19 cellular contexts compared by ENCODE assay signal in the genomic region with DNA sequence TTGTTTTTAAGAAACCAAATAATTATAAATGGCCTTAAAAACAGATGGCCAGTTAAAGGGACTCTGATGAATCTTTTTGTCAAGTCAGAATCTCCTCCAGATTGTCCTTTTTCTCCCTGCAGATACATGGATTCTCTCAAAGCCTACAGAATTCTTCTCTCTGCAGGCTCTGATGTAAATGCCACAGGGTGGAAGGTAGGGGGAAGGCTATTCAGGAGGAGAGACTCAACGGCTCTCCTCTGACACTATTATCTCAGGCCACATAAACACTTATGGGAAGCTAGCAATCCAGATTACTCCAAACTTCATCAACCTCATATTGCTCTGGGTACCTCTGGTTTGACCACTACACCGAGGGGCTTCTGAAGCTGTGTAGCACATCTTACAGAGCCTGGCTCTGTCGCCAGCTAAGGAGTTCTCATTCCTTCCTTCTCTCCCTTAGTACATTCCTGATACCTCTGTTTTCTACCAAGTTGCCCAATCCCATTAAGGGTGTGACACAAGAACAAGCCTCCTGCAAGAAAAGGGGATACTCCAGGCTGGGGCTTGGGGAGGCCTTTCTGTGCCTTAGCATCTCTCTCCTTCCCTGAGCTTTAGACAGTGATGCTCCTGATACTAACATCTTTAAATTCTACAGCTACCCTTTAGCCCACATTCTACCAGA. TPM values are rescaled to one million over a fixed set of nuclear protein-coding genes. Genes with fewer than 3 reads are reported as not detected.
DNase-seq lines count a peak whose midpoint lies in the region; FAIRE-seq and TF ChIP-seq lines count a peak whose summit lies in the region.
"Had no signal": no experiment of that assay in that cellular context is flagged by ENCODE, and none has a peak within 500 bp of the region (broad histone marks: within the 10 kb centered on the region; RNA-seq: fewer than 3 reads in every experiment).

No MANE protein-coding gene starts in this region.

- H3K4me2 ChIP-seq in BLaER1 (peak overlapping the region; percentile 98), SU-DHL-6 (ENCODE audit: low read depth, low read length, poor library complexity, severe bottlenecking) (peak overlapping the region; percentile 98), H1 (ENCODE audit: insufficient read depth in 1 of 2, low read depth in 2 of 2, low read length in 2 of 2) (no peak overlapping the region)

- H4K20me1 ChIP-seq in BLaER1 (peaks cover 45% of the 10 kb centered on the region), SU-DHL-6 (ENCODE audit: low read depth, low read length) (peaks cover 46% of the 10 kb centered on the region), H1 (replicated peaks in 1 of 2; ENCODE audit: control insufficient read depth in 1 of 2, insufficient read depth in 2 of 2, low read length in 2 of 2) (no peaks in the 10 kb centered on the region)

- H3K27ac ChIP-seq in BLaER1 (peak overlapping the region; percentile 89), SU-DHL-6 (ENCODE audit: low read depth, low read length) (peak overlapping the region; percentile 99), H1 (ENCODE audit: low read depth, low read length) (no peak overlapping the region), esophagus muscularis mucosa (replicated peaks in 1 of 4) (no peak overlapping the region)
- H3K27ac ChIP-seq: breast epithelium had no signal

- H3K9ac ChIP-seq in BLaER1 (peak overlapping the region; percentile 35; the same call in 1 of the 2 replicates), SU-DHL-6 (ENCODE audit: low read length) (peak overlapping the region; percentile 45), H1 (replicated peaks in 1 of 4; ENCODE audit: extremely low read depth in 1 of 4, low read depth in 3 of 4, low read length in 3 of 4) (no peak overlapping the region)

- DNase-seq in ELF-1 (ENCODE audit: low read depth, low spot score) (peak; percentile 2), H1 (ENCODE audit: low read depth in 1 of 2, low spot score in 2 of 2) (no peak), ureter (ENCODE audit: low spot score) (no peak), DMS79 (lab: John Stamatoyannopoulos, UW) (no peak), NCI-H526 treated with DMSO at 0.1 percent for 48 hours (lab: John Stamatoyannopoulos, UW) (no peak), esophagus muscularis mucosa (ENCODE audit: extremely low spot score) (no peak)
- DNase-seq: heart left ventricle, left cardiac atrium, NCI-H146, NCI-H748 treated with DMSO at 0.1 percent for 48 hours, Right ventricle myocardium superior had no signal

- H3K27me3 ChIP-seq in BLaER1 (no peaks in the 10 kb centered on the region), SU-DHL-6 (ENCODE audit: low read length) (no peaks in the 10 kb centered on the region), H1 (replicated peaks in 1 of 4; ENCODE audit: control insufficient read depth in 3 of 4, extremely low read depth in 1 of 4, insufficient read depth in 3 of 4, low read length in 3 of 4) (peaks cover 0 to 4% (median 0%) of the 10 kb centered on the region in 4 experiments; a peak in 1 of 7 replicates), esophagus muscularis mucosa (peaks cover 0 to 13% (median 0%) of the 10 kb centered on the region in 4 donors)
- H3K27me3 ChIP-seq: breast epithelium had no signal

- intact Hi-C loops in esophagus muscularis mucosa (cut with DNase I), result loop anchor here (10.0 kb wide), 1 partner anchor 652 kb away; no protein-coding TSS in a partner anchor

- no peak overlapping the region for H2BK15ac ChIP-seq in H1 (ENCODE audit: low read length)

- H3K4me3 ChIP-seq in BLaER1, result no peak overlapping the region
- peak overlapping the region; percentile 35 for H3K4me3 ChIP-seq in SU-DHL-6 (ENCODE audit: insufficient read depth, low read length, poor library complexity, severe bottlenecking)
- no peak overlapping the region for H3K4me3 ChIP-seq in H1 (ENCODE audit: extremely low read depth in 1 of 4, insufficient read depth in 2 of 4, low read depth in 3 of 4, low read length in 4 of 4)
- H3K4me3 ChIP-seq in esophagus muscularis mucosa, result no peak overlapping the region
- H3K4me3 ChIP-seq: breast epithelium had no signal

- H2BK12ac ChIP-seq in H1 (ENCODE audit: low read depth, low read length), result no peak overlapping the region

- H3K79me2 ChIP-seq in SU-DHL-6 (ENCODE audit: insufficient read depth, low read length) (peaks cover 89% of the 10 kb centered on the region), H1 (ENCODE audit: control insufficient read depth in 1 of 2, insufficient read depth in 2 of 2, low read length in 2 of 2) (no peaks in the 10 kb centered on the region)

- POLR2A ChIA-PET in H1 (lab: Charles Lee; ENCODE audit: partially characterized antibody), result no interaction called here

- H4K8ac ChIP-seq in H1 (ENCODE audit: extremely low read depth, insufficient read depth, low read length), result no peak overlapping the region

- TF ChIP-seq RAD21 in H1 (IDR thresholded peaks at IDR 0.05 in 1 of 2, conservative IDR thresholded peaks at IDR 0.05 in 1 of 2; ENCODE audit: low read depth in 2 of 2, low read length in 2 of 2), result no peak

- no peak overlapping the region for H3K4ac ChIP-seq in H1 (replicated peaks; ENCODE audit: insufficient read length, low read depth, low read length)

- 67% methylated on average over 3 of the region's 3 CpGs; no CpG with 5 or more reads in 1 of the 2 experiments for WGBS in H1 (ENCODE audit: extremely low coverage in 1 of 2, insufficient coverage in 1 of 2, insufficient read length in 1 of 2, insufficient replicate concordance in 2 of 2, low coverage in 1 of 2, low lambda C conversion rate in 2 of 2, missing lambda C conversion rate in 1 of 2), 2 experiments
- WGBS in esophagus muscularis mucosa, result 66% methylated on average over 3 of the region's 3 CpGs

- CTCF ChIA-PET in H1 (lab: Charles Lee; ENCODE audit: partially characterized antibody), result interaction anchor here (0.8 to 2.2 kb wide), 8 partner anchors 8 to 123 kb away, joined by 3 to 9 read pairs (median 4); no protein-coding TSS in a partner anchor

- H3K23me2 ChIP-seq in H1 (ENCODE audit: low read depth, low read length), result no peaks in the 10 kb centered on the region

- H3K4me1 ChIP-seq in BLaER1 (peaks cover 75% of the 10 kb centered on the region), H1 (replicated peaks in 1 of 4; ENCODE audit: control insufficient read depth in 3 of 4, insufficient read depth in 4 of 4, low read length in 3 of 4) (peaks cover 0 to 6% (median 2%) of the 10 kb centered on the region in 4 experiments; a peak in 2 of 7 replicates), esophagus muscularis mucosa (peaks cover 0 to 9% (median 0%) of the 10 kb centered on the region in 4 donors)
- H3K4me1 ChIP-seq: breast epithelium had no signal

- no peak overlapping the region for H3K23ac ChIP-seq in H1 (ENCODE audit: insufficient read length)

- peaks cover 80% of the 10 kb centered on the region for H3F3A ChIP-seq in SU-DHL-6 (ENCODE audit: insufficient read depth)

- H2BK20ac ChIP-seq in H1 (ENCODE audit: low read length), result no peak overlapping the region

- no peaks in the 10 kb centered on the region for H3K9me2 ChIP-seq in SU-DHL-6 (replicated peaks; ENCODE audit: insufficient read depth, low read length)

- TF ChIP-seq POLR2A in H1 (IDR thresholded peaks at IDR 0.05; ENCODE audit: control extremely low read depth in 1 of 2, low read depth in 2 of 2, low read length in 2 of 2) (no peak), esophagus muscularis mucosa (IDR thresholded peaks at IDR 0.05; ENCODE audit: low read depth) (no peak)

- no peak overlapping the region for H2AFZ ChIP-seq in SU-DHL-6 (ENCODE audit: low read depth, low read length, severe bottlenecking)
- peak overlapping the region; percentile 41; the same call in 1 of the 2 replicates for H2AFZ ChIP-seq in H1 (ENCODE audit: low read length)

- H3K9me3 ChIP-seq in BLaER1 (peaks cover 27% of the 10 kb centered on the region), SU-DHL-6 (ENCODE audit: insufficient read depth, low read length) (no peaks in the 10 kb centered on the region), H1 (ENCODE audit: insufficient read depth in 2 of 2, low read depth in 1 of 2, low read length in 1 of 2) (peaks cover 0 to 10% of the 10 kb centered on the region in 2 experiments; a peak in 2 of 4 replicates), esophagus muscularis mucosa (no peaks in the 10 kb centered on the region)
- H3K9me3 ChIP-seq: breast epithelium, heart left ventricle had no signal

- H2AK5ac ChIP-seq in H1 (ENCODE audit: low read depth, low read length), result no peak overlapping the region

- no peak for TF ChIP-seq EP300 in H1 (IDR thresholded peaks at IDR 0.05; ENCODE audit: borderline replicate concordance in 1 of 2, low read depth in 2 of 2, low read length in 2 of 2)
- no peak for TF ChIP-seq EP300 in esophagus muscularis mucosa (IDR thresholded peaks at IDR 0.05)

- H3K18ac ChIP-seq in H1 (ENCODE audit: extremely low read depth, low read length), result no peak overlapping the region

- H3K79me1 ChIP-seq in H1 (ENCODE audit: low read depth, low read length), result no peaks in the 10 kb centered on the region

- H2BK120ac ChIP-seq in H1 (replicated peaks; ENCODE audit: low read depth, low read length), result no peak overlapping the region

- no peak for TF ChIP-seq CTCF in SU-DHL-6 (IDR thresholded peaks at IDR 0.05; ENCODE audit: insufficient read depth, low read length, poor library complexity, severe bottlenecking)
- no peak for TF ChIP-seq CTCF in H1 (IDR thresholded peaks at IDR 0.05; ENCODE audit: control extremely low read depth in 1 of 3, insufficient read depth in 1 of 3, low read depth in 1 of 3, low read length in 3 of 3)
- no peak for TF ChIP-seq CTCF in esophagus muscularis mucosa (IDR thresholded peaks at IDR 0.05)

- H3K36me3 ChIP-seq in BLaER1 (peaks cover 44% of the 10 kb centered on the region), SU-DHL-6 (ENCODE audit: low read length) (peaks cover 15% of the 10 kb centered on the region), H1 (ENCODE audit: control insufficient read depth in 2 of 4, insufficient read depth in 4 of 4, low read length in 3 of 4) (no peaks in the 10 kb centered on the region), esophagus muscularis mucosa (no peaks in the 10 kb centered on the region)
- H3K36me3 ChIP-seq: breast epithelium had no signal

- H2BK5ac ChIP-seq in H1 (ENCODE audit: low read depth, low read length), result no peak overlapping the region

- no peak for FAIRE-seq in H1 (lab: Jason Lieb, UNC)
- FAIRE-seq: endothelial cell of umbilical vein, G401.6, HepG2, TTC549 had no signal

- H4K5ac ChIP-seq in H1 (ENCODE audit: insufficient read length, low read depth, low read length), result no peak overlapping the region

- no peak overlapping the region for H4K91ac ChIP-seq in H1 (replicated peaks; ENCODE audit: insufficient read length, low read length)

- no peak overlapping the region for H3K14ac ChIP-seq in H1 (ENCODE audit: insufficient read length)

- no peak overlapping the region for H3K56ac ChIP-seq in H1 (replicated peaks; ENCODE audit: insufficient read length, low read depth, low read length)

RNA-seq across cellular contexts. Expression of a gene that starts 14.9 kb away (rescaled TPM):
- 4.3 TPM in 2 replicates for total RNA-seq in H1 (2021; fragmentation: NEBNext Ultra II Directional; extraction: Animal tissue kit (Norgen Biotek cat#: 25700))
- polyA plus RNA-seq in H1 (2011; rRNA removed), result 0.35 and 0.65 TPM in 2 replicates
- 0.75 TPM for polyA plus RNA-seq in H1 (2011; cell fraction: cytosol; rRNA removed)
- polyA plus RNA-seq in H1 (2011; cell fraction: nucleus; rRNA removed), result 0.91 TPM
- polyA plus RNA-seq in H1 (2012, experiment 1 of 2), result 1.0 to 1.9 TPM (median 1.3 TPM) in 4 replicates
- polyA plus RNA-seq in H1 (2012, experiment 2 of 2), result 0.20 TPM
- 6.5 TPM for polyA plus RNA-seq in H1 (2013, experiment 1 of 2)
- 6.1 TPM for polyA plus RNA-seq in H1 (2013, experiment 2 of 2)
- polyA minus RNA-seq in H1 (2011; rRNA and poly(A)+ RNA removed), result 1.1 and 1.4 TPM in 2 replicates
- 2.1 TPM for polyA minus RNA-seq in H1 (2011; cell fraction: cytosol; rRNA and poly(A)+ RNA removed)
- 1.00 TPM for polyA minus RNA-seq in H1 (2011; cell fraction: nucleus; rRNA and poly(A)+ RNA removed)
- total RNA-seq in ureter (44.8 TPM), esophagus muscularis mucosa (10 to 100 TPM; 11.9 to 54.7 (median 16.6) TPM)
- total RNA-seq: myocyte had no signal

RNA-seq across cellular contexts. Expression of a gene that starts 44.6 kb away (rescaled TPM):
- total RNA-seq in H1 (2021; fragmentation: NEBNext Ultra II Directional; extraction: Animal tissue kit (Norgen Biotek cat#: 25700)), result not detected in 2 replicates
- not detected in 2 replicates for polyA plus RNA-seq in H1 (2011; rRNA removed)
- not detected for polyA plus RNA-seq in H1 (2011; cell fraction: cytosol; rRNA removed)
- polyA plus RNA-seq in H1 (2011; cell fraction: nucleus; rRNA removed), result 0.04 TPM
- not detected in 4 replicates for polyA plus RNA-seq in H1 (2012, experiment 1 of 2)
- polyA plus RNA-seq in H1 (2012, experiment 2 of 2), result not detected
- 0.04 TPM for polyA plus RNA-seq in H1 (2013, experiment 1 of 2)
- polyA plus RNA-seq in H1 (2013, experiment 2 of 2), result 0.02 TPM
- not detected in 2 replicates for polyA minus RNA-seq in H1 (2011; rRNA and poly(A)+ RNA removed)
- polyA minus RNA-seq in H1 (2011; cell fraction: cytosol; rRNA and poly(A)+ RNA removed), result not detected
- not detected for polyA minus RNA-seq in H1 (2011; cell fraction: nucleus; rRNA and poly(A)+ RNA removed)
- total RNA-seq in ureter (0.83 TPM), esophagus muscularis mucosa (under 1 TPM in 1 of 4 donors, not detected in 3; 0.19 TPM)
- total RNA-seq: endothelial cell of umbilical vein, HepG2, myocyte, Right ventricle myocardium superior had no signal
- polyA plus RNA-seq: heart left ventricle, HepG2 had no signal

Comparison
In these comparisons a context has a peak if more than half of its experiments do, and no peak if none do; other contexts are left out.
1. H3K27ac ChIP-seq: peak in BLaER1 (single experiment) and SU-DHL-6 (single experiment); none in H1 (single experiment) and esophagus muscularis mucosa (0 of 4).
2. H3K4me2 ChIP-seq: peak in BLaER1 (single experiment) and SU-DHL-6 (single experiment); none in H1 (0 of 2).
3. H3K9ac ChIP-seq: peak in BLaER1 (single experiment) and SU-DHL-6 (single experiment); none in H1 (0 of 4).